10 cellular contexts compared by ENCODE assay signal in genomic region chr9:134217431-134218210, GRCh38. TPM values are rescaled to one million over a fixed set of nuclear protein-coding genes. Genes with fewer than 3 reads are reported as not detected.
DNase-seq lines count a peak whose midpoint lies in the region; ATAC-seq and TF ChIP-seq lines count a peak whose summit lies in the region.
"Had no signal": no experiment of that assay in that cellular context is flagged by ENCODE, and none has a peak within 500 bp of the region (broad histone marks: within the 10 kb centered on the region; RNA-seq: fewer than 3 reads in every experiment).

No MANE protein-coding gene starts in this region.

- no peaks in the 10 kb centered on the region for H3K9me2 ChIP-seq in PC-9 (ENCODE audit: insufficient read depth)
- H3K9me2 ChIP-seq in hepatocyte (replicated peaks; ENCODE audit: insufficient read depth): no peaks in the 10 kb centered on the region

- H3K9me3 ChIP-seq in PC-9 (ENCODE audit: insufficient read depth, low read depth) (no peaks in the 10 kb centered on the region), hepatocyte (ENCODE audit: low read depth) (no peaks in the 10 kb centered on the region)
- H3K9me3 ChIP-seq: thyroid gland had no signal

- H2AFZ ChIP-seq in PC-9: no peak overlapping the region
- H2AFZ ChIP-seq in hepatocyte: no peak overlapping the region

- BruUV-seq in PC-9 (replicated peaks; lab: Mats Ljungman, UMichigan): no TSS peak

- H3K4me2 ChIP-seq in PC-9: no peak overlapping the region
- H3K4me2 ChIP-seq in hepatocyte: no peak overlapping the region

- H3K36me3 ChIP-seq in BJ (ENCODE audit: control insufficient read depth, insufficient read depth, low read length) (no peaks in the 10 kb centered on the region), PC-9 (ENCODE audit: low read depth) (no peaks in the 10 kb centered on the region), hepatocyte (replicated peaks; ENCODE audit: insufficient read depth, low read depth) (no peaks in the 10 kb centered on the region)
- H3K36me3 ChIP-seq: thyroid gland had no signal

- TF ChIP-seq CTCF in BJ (IDR thresholded peaks at IDR 0.05; ENCODE audit: insufficient read depth, low read depth, low read length) (peak; percentile 20; the same call in 1 of the 2 replicates), GM13976 (IDR thresholded peaks at IDR 0.05; ENCODE audit: borderline replicate concordance, control extremely low read depth, extremely low read depth, insufficient read depth, missing control alignments) (no peak), PC-9 (conservative IDR thresholded peaks at IDR 0.05) (peak; percentile 51; the same call in 1 of the 2 replicates), hepatocyte (IDR thresholded peaks at IDR 0.05; ENCODE audit: poor library complexity) (peak; percentile 11)

- intact Hi-C loops in PC-9 (cut with micrococcal nuclease; ENCODE audit: unreplicated experiment): no loop called here

- POLR2A ChIA-PET in BJ (lab: Charles Lee): no interaction called here
- POLR2A ChIA-PET in PC-9 (lab: Charles Lee; ENCODE audit: unreplicated experiment): interaction anchor here (0.7 kb wide), 1 partner anchor 97 kb away, joined by 4 read pairs; no protein-coding TSS in a partner anchor

- 86% methylated on average over 10 of the region's 10 CpGs for WGBS in hepatocyte (ENCODE audit: low lambda C conversion rate, missing lambda C conversion rate)

- in situ Hi-C loops in GM13976 (cut with MboI; ENCODE audit: low sequenced_read_pairs, unreplicated experiment): no loop called here

- ATAC-seq in HG03045 (IDR thresholded peaks at IDR 0.05; ENCODE audit: unreplicated experiment) (no peak), GM18517 (IDR thresholded peaks at IDR 0.05; ENCODE audit: unreplicated experiment) (no peak), GM18520 (IDR thresholded peaks at IDR 0.05; ENCODE audit: unreplicated experiment) (no peak), GM18519 (IDR thresholded peaks at IDR 0.05; ENCODE audit: low FRiP score, unreplicated experiment) (no peak)

- no peaks in the 10 kb centered on the region for H3F3A ChIP-seq in PC-9 (ENCODE audit: insufficient read depth, low read depth)

- H4K20me1 ChIP-seq in PC-9 (ENCODE audit: insufficient read depth) (no peaks in the 10 kb centered on the region), hepatocyte (ENCODE audit: insufficient read depth, poor library complexity, severe bottlenecking) (no peaks in the 10 kb centered on the region)

- CTCF ChIA-PET in BJ (lab: Yijun Ruan, JAX) (no interaction called here), PC-9 (lab: Charles Lee) (no interaction called here)

- H3K27ac ChIP-seq in PC-9: no peak overlapping the region
- H3K27ac ChIP-seq in hepatocyte: no peak overlapping the region
- H3K27ac ChIP-seq: thyroid gland had no signal

- no peaks in the 10 kb centered on the region for H3K79me2 ChIP-seq in PC-9 (ENCODE audit: low read depth)
- H3K79me2 ChIP-seq in hepatocyte: no peaks in the 10 kb centered on the region

- DNase-seq in BJ (ENCODE audit: low read depth) (no peak), GM13976 (ENCODE audit: low spot score) (peak; percentile 57), PC-9 (peak in 1 of 2 experiments; percentile 38), hepatocyte (ENCODE audit: low spot score) (no peak)

- peaks cover 5% of the 10 kb centered on the region; the same call in 1 of the 2 replicates for H3K27me3 ChIP-seq in BJ (ENCODE audit: control insufficient read depth, insufficient read depth, low read length)
- H3K27me3 ChIP-seq in PC-9 (ENCODE audit: insufficient read depth, low read depth): peaks cover 8% of the 10 kb centered on the region; the same call in 1 of the 2 replicates
- no peaks in the 10 kb centered on the region for H3K27me3 ChIP-seq in hepatocyte
- H3K27me3 ChIP-seq: thyroid gland had no signal

- H3K4me3 ChIP-seq in BJ (ENCODE audit: low read depth, low read length) (no peak overlapping the region), PC-9 (no peak overlapping the region), hepatocyte (no peak overlapping the region)
- H3K4me3 ChIP-seq: thyroid gland had no signal

- no peaks in the 10 kb centered on the region for H3K4me1 ChIP-seq in PC-9 (replicated peaks; ENCODE audit: insufficient read depth)
- peaks cover 33% of the 10 kb centered on the region for H3K4me1 ChIP-seq in hepatocyte (ENCODE audit: insufficient read depth)

RNA-seq across cellular contexts. Expression of gene RNU6ATAC, which starts 53.3 kb away (rescaled TPM):
- not detected in 2 replicates for polyA plus RNA-seq in BJ (2011; rRNA removed)
- polyA minus RNA-seq in BJ (2011; rRNA and poly(A)+ RNA removed): under 0.01 TPM in 2 replicates
- 27.2 and 64.7 TPM in 2 replicates for total RNA-seq in PC-9 (2021)
- total RNA-seq in hepatocyte: not detected in 2 replicates
- not detected in 2 replicates for polyA plus RNA-seq in hepatocyte
- total RNA-seq: lung microvascular endothelial cell, thyroid gland had no signal

Comparison
In these comparisons a context has a peak if more than half of its experiments do, and no peak if none do; other contexts are left out.
1. RNA of gene RNU6ATAC, which starts 53.3 kb away (total RNA-seq): 27.2 to 64.7 TPM in PC-9; not detected in hepatocyte; every median in the first group is over 10 times any median in the second.